ENCODE assay signal across 8 cellular contexts in the genomic region with DNA sequence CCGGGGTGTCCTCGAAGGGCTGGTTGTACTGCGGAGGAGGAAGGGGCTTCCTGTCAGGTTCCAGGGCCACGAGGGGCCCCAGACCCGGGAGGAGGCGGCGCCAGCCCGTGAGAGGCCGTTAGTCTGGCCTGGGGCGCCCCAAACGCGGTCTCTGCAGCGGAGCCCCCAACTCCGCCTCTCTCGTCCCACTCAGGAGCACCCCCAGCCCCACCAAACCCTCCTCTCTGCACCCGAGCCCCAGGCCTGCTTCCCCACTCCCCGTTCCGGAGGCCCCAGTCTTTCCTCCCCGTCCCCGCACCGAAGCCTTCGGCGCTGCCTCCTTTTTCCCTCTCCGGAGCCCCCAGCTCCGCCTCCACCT. TPM values are rescaled to one million over a fixed set of nuclear protein-coding genes. Genes with fewer than 3 reads are reported as not detected.
DNase-seq lines count a peak whose midpoint lies in the region; ATAC-seq, FAIRE-seq and TF ChIP-seq lines count a peak whose summit lies in the region.

No MANE protein-coding gene starts in this region.

- H3K27me3 Mint-ChIP-seq in endodermal cell (ENCODE audit: insufficient read depth) = no peaks in the 10 kb centered on the region

- H3K4me1 Mint-ChIP-seq in endodermal cell = peaks cover 19% of the 10 kb centered on the region

- no peak for FAIRE-seq in HTR-8/SVneo (lab: Jason Lieb, UNC)

- no peak for TF ChIP-seq CTCF in MM.1S (IDR thresholded peaks at IDR 0.05; ENCODE audit: low read length)
- no peak for TF ChIP-seq CTCF in endodermal cell (conservative IDR thresholded peaks at IDR 0.05)
- TF ChIP-seq CTCF in ovary (IDR thresholded peaks at IDR 0.05) = no peak

- H3K9me3 ChIP-seq in MM.1S (replicated peaks; ENCODE audit: insufficient read depth, low read length) = no peaks in the 10 kb centered on the region
- no peaks in the 10 kb centered on the region for H3K9me3 ChIP-seq in endodermal cell (ENCODE audit: control insufficient read depth, low read length)
- H3K9me3 ChIP-seq in ovary = no peaks in the 10 kb centered on the region

- peak overlapping the region; percentile 83 for H3K4me3 ChIP-seq in GM08714 (ENCODE audit: low read length)
- H3K4me3 ChIP-seq in MM.1S (ENCODE audit: low read length) = peak overlapping the region; percentile 88
- peak overlapping the region; percentile 90 for H3K4me3 ChIP-seq in endodermal cell (ENCODE audit: low read length)
- H3K4me3 ChIP-seq in ovary = peak overlapping the region; percentile 61

- H3K36me3 Mint-ChIP-seq in endodermal cell (ENCODE audit: low read depth) = peaks cover 31% of the 10 kb centered on the region

- H3K4me2 ChIP-seq in MM.1S (ENCODE audit: low read depth, low read length) = peak overlapping the region; percentile 73

- 0 out of 2 replicates have a peak, but pooled peaks cover 3% of the 10 kb centered on the region for H3K4me1 ChIP-seq in MM.1S (ENCODE audit: low read length)
- peaks cover 2% of the 10 kb centered on the region for H3K4me1 ChIP-seq in endodermal cell (ENCODE audit: control insufficient read depth, insufficient read depth, low read length)
- H3K4me1 ChIP-seq in ovary (ENCODE audit: insufficient read depth) = peaks cover 6% of the 10 kb centered on the region

- H3K36me3 ChIP-seq in MM.1S (replicated peaks; ENCODE audit: insufficient read depth, low read length) (0 out of 2 replicates have a peak, but pooled peaks cover 2% of the 10 kb centered on the region), endodermal cell (ENCODE audit: control insufficient read depth, insufficient read depth, low read length) (peaks cover 42% of the 10 kb centered on the region), ovary (no peaks in the 10 kb centered on the region)

- H3K27ac ChIP-seq in MM.1S (ENCODE audit: low read length) (peak overlapping the region; percentile 44; the same call in 1 of the 2 replicates), endodermal cell (ENCODE audit: low read depth, low read length) (no peak overlapping the region), ovary (no peak overlapping the region)

- no peaks in the 10 kb centered on the region for H4K20me1 ChIP-seq in MM.1S (ENCODE audit: insufficient read depth, low read length)

- no peaks in the 10 kb centered on the region for H3F3A ChIP-seq in MM.1S (ENCODE audit: insufficient read depth, low read length)

- no peak for DNase-seq in MM.1S
- DNase-seq in endodermal cell = no peak
- no peak for DNase-seq in ovary
- DNase-seq in ureter (ENCODE audit: low spot score) = no peak
- no peak for DNase-seq in RPMI8226
- DNase-seq in HTR-8/SVneo (ENCODE audit: insufficient read length, low spot score) = no peak

- peaks cover 54% of the 10 kb centered on the region for H3K79me2 ChIP-seq in MM.1S (ENCODE audit: low read length)

- H3K9ac ChIP-seq in MM.1S (ENCODE audit: low read length) (peak overlapping the region; percentile 91), endodermal cell (ENCODE audit: extremely low read depth, low read length, poor library complexity, severe bottlenecking) (peak overlapping the region; percentile 73)

- peaks cover 2% of the 10 kb centered on the region for H3K9me3 Mint-ChIP-seq in endodermal cell

- no peak for TF ChIP-seq EP300 in ovary (IDR thresholded peaks at IDR 0.05)

- H3K27me3 ChIP-seq in MM.1S (replicated peaks; ENCODE audit: insufficient read depth, low read length) = no peaks in the 10 kb centered on the region
- H3K27me3 ChIP-seq in endodermal cell (ENCODE audit: control insufficient read depth, insufficient read depth, low read length, poor library complexity, severe bottlenecking) = no peaks in the 10 kb centered on the region
- H3K27me3 ChIP-seq in ovary = no peaks in the 10 kb centered on the region

- H2AFZ ChIP-seq in MM.1S (ENCODE audit: low read length) = peak overlapping the region; percentile 94

- intact Hi-C loops in ovary (cut with DNase I) = no loop called here

- H3K27ac Mint-ChIP-seq in endodermal cell = peak overlapping the region; percentile 99

- peak overlapping the region; percentile 99 for H3K4me3 Mint-ChIP-seq in endodermal cell

- no peak for ATAC-seq in GM21515 (IDR thresholded peaks at IDR 0.05; ENCODE audit: unreplicated experiment)

- WGBS in endodermal cell (ENCODE audit: insufficient coverage in 1 of 2, insufficient read length in 1 of 2), 2 experiments = 0% methylated on average over 25 of the region's 25 CpGs; no CpG with 5 or more reads in 1 of the 2 experiments
- WGBS in ovary, 3 donors = 0 to 2% (median 1%) methylated on average over 25 of the region's 25 CpGs

- no peaks in the 10 kb centered on the region for H3K9me2 ChIP-seq in MM.1S (replicated peaks; ENCODE audit: insufficient read depth, low read length)

- TF ChIP-seq POLR2A in ovary (IDR thresholded peaks at IDR 0.05) = no peak

RNA-seq across cellular contexts. Expression of gene HJURP, which starts 0.5 kb away (rescaled TPM):
- total RNA-seq in endodermal cell (10 to 100 TPM; 39.4 to 78.9 TPM), ovary (1 to 10 TPM in 1 of 7 donors, under 1 TPM in 2, not detected in 4; 0.07 to 1.3 (median 0.94) TPM), ureter (0.31 TPM)
- 64.5 TPM for polyA plus RNA-seq in endodermal cell (2013, experiment 1 of 2)
- polyA plus RNA-seq in endodermal cell (2013, experiment 2 of 2) = 61.4 TPM
- 1 to 10 TPM in 1 of 2 donors, under 1 TPM in 1; 0.48 to 1.5 TPM for polyA plus RNA-seq in ovary

Comparison
In these comparisons a context has a peak if more than half of its experiments do, and no peak if none do; other contexts are left out.
1. RNA of gene HJURP, which starts 0.5 kb away (total RNA-seq): 39.4 to 78.9 TPM in endodermal cell; 0.31 TPM in ureter (single experiment) and 0.07 to 1.3 TPM in ovary; every median in the first group is over 10 times any median in the second.
2. Peak in every context shown above with its lines, with median percentiles within 50 percentile points of each other: H3K4me3 ChIP-seq.